7 cellular contexts compared by ENCODE assay signal in the genomic region with DNA sequence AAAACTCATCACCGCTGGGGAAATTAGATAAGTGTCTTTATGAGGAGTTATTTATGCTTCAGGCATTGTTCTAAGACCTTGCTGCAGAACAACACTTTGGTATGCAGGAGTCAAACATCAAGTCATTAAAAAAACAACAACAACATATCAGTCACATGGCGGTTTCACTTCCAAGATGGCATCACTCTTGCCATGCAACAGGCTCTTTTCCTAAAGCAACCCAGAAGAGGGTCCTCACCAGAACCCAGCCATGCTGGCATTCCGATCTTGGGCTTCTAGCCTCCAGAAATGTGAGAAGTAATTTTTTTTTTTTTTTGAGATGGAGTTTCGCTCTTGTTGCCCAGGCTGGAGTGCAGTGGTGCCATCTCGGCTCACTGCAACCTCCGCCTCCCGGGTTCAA.
"Had no signal": no experiment of that assay in that cellular context is flagged by ENCODE, and none has a peak within 500 bp of the region (broad histone marks: within the 10 kb centered on the region; RNA-seq: fewer than 3 reads in every experiment).

No MANE protein-coding gene starts in this region.

- H3K4me2 ChIP-seq: KMS-11 had no signal

- ATAC-seq: HepG2 had no signal

- FAIRE-seq: HepG2, HTR-8/SVneo had no signal

- DNase-seq: IMR-90, KBM-7, KG1 had no signal

- H3K9ac ChIP-seq: KMS-11 had no signal

- H3K27ac ChIP-seq: HL-60, KMS-11 had no signal
